ENCODE assay signal across 8 cellular contexts in genomic region chr2:164947281-164947680, GRCh38. TPM values are rescaled to one million over a fixed set of nuclear protein-coding genes. Genes with fewer than 3 reads are reported as not detected.
"Had no signal": no experiment of that assay in that cellular context is flagged by ENCODE, and none has a peak within 500 bp of the region (broad histone marks: within the 10 kb centered on the region; RNA-seq: fewer than 3 reads in every experiment).

No MANE protein-coding gene starts in this region.

- H3K4me2 ChIP-seq: KMS-11 had no signal

- H3K9ac ChIP-seq: KMS-11 had no signal

- FAIRE-seq: HTR-8/SVneo, K562 had no signal

- ATAC-seq: K562 had no signal

- H3K4me3 ChIP-seq: K562 had no signal

- H3K27ac ChIP-seq: HL-60, KMS-11 had no signal

- DNase-seq: IMR-90, KBM-7, KG1 had no signal

RNA-seq across cellular contexts. Expression of gene SLC38A11, which starts 8.0 kb away (rescaled TPM):
- total RNA-seq: HT1080, K562 had no signal
- polyA plus RNA-seq: K562 had no signal
